ENCODE assay signal across 15 cellular contexts in the genomic region with DNA sequence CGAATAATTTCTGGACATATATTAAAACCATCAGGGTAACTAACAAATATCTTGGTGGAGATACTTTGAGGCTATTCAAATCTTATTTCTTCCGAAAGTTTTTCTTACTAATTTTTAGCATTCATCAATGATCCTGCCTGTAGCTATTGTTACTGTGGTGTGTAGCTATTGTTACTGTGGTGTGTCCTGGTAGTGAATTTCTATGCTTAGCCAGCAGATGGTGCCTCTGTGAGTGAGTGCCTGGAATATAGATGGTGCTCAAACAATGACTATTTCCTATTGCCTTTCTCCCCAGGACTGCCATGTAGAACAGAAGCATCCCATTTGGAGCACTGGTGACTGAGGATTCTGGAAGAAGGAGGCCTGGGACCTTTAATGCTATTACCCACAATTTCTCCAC.
A peak's percentile ranks its signal among the peaks of the same experiment; 100 is the strongest.
DNase-seq lines count a peak whose midpoint lies in the region; ATAC-seq and TF ChIP-seq lines count a peak whose summit lies in the region.
"Had no signal": no experiment of that assay in that cellular context is flagged by ENCODE, and none has a peak within 500 bp of the region (broad histone marks: within the 10 kb centered on the region; RNA-seq: fewer than 3 reads in every experiment).

No MANE protein-coding gene starts in this region.

- no peak overlapping the region for H3K27ac Mint-ChIP-seq in HFFc6
- H3K27ac Mint-ChIP-seq in activated T-cell treated with anti-CD3 and anti-CD28 coated beads, Interleukin-2, amount 50 U/mL, for 72 hours, result no peak overlapping the region
- no peak overlapping the region for H3K27ac Mint-ChIP-seq in activated T-helper 17 cell treated with anti-CD3 and anti-CD28 coated beads, Interleukin-2, amount 50 U/mL, for 72 hours
- H3K27ac Mint-ChIP-seq: activated naive CD8-positive, alpha-beta T cell treated with anti-CD3 and anti-CD28 coated beads, Interleukin-2, amount 10 ng/mL, durations not matched to agents 7 days and 5 days; naive B cell had no signal

- no peaks in the 10 kb centered on the region; the same call in 1 of the 2 replicates for H3K27me3 Mint-ChIP-seq in HFFc6 (ENCODE audit: insufficient read depth)
- H3K27me3 Mint-ChIP-seq in activated T-cell treated with anti-CD3 and anti-CD28 coated beads, Interleukin-2, amount 50 U/mL, for 72 hours (ENCODE audit: low read depth), result peaks cover 21% of the 10 kb centered on the region
- H3K27me3 Mint-ChIP-seq in activated T-helper 17 cell treated with anti-CD3 and anti-CD28 coated beads, Interleukin-2, amount 50 U/mL, for 72 hours, result peaks cover 17% of the 10 kb centered on the region

- H3K27ac ChIP-seq in RWPE2 (ENCODE audit: poor library complexity, severe bottlenecking), result no peak overlapping the region
- H3K27ac ChIP-seq: gastroesophageal sphincter, HL-60, suprapubic skin had no signal

- DNase-seq in ELR (ENCODE audit: low read depth) (peak; percentile 6), HFFc6 (no peak), RWPE2 (ENCODE audit: low spot score) (no peak), left lobe of liver (ENCODE audit: low spot score) (no peak), SKM-1 treated with dmso at 0.1 percent for 144 hours (lab: John Stamatoyannopoulos, UW; ENCODE audit: unreplicated experiment) (no peak)
- DNase-seq in activated T-cell treated with anti-CD3 and anti-CD28 coated beads, Interleukin-2, amount 50 U/mL, for 72 hours, result no peak
- DNase-seq: activated naive CD8-positive, alpha-beta T cell treated with anti-CD3 and anti-CD28 coated beads, Interleukin-2, amount 10 ng/mL, durations not matched to agents 7 days and 5 days; Calu3; naive B cell; NCI-H1105 treated with DMSO at 0.1 percent for 48 hours; T-helper 9 cell had no signal

- TF ChIP-seq CTCF in HFFc6 (IDR thresholded peaks at IDR 0.05) (peak; percentile 31; the same call in 1 of the 2 replicates), RWPE2 (IDR thresholded peaks at IDR 0.05; ENCODE audit: poor library complexity, severe bottlenecking) (peak; percentile 33)

- H3K4me3 Mint-ChIP-seq in HFFc6, result no peak overlapping the region
- no peak overlapping the region for H3K4me3 Mint-ChIP-seq in activated T-cell treated with anti-CD3 and anti-CD28 coated beads, Interleukin-2, amount 50 U/mL, for 72 hours
- no peak overlapping the region for H3K4me3 Mint-ChIP-seq in activated T-helper 17 cell treated with anti-CD3 and anti-CD28 coated beads, Interleukin-2, amount 50 U/mL, for 72 hours
- H3K4me3 Mint-ChIP-seq: activated naive CD8-positive, alpha-beta T cell treated with anti-CD3 and anti-CD28 coated beads, Interleukin-2, amount 10 ng/mL, durations not matched to agents 7 days and 5 days; naive B cell had no signal

- H3K36me3 Mint-ChIP-seq in HFFc6 (ENCODE audit: low read depth), result no peaks in the 10 kb centered on the region
- H3K36me3 Mint-ChIP-seq in activated T-cell treated with anti-CD3 and anti-CD28 coated beads, Interleukin-2, amount 50 U/mL, for 72 hours (ENCODE audit: insufficient read depth in 2 of 2), result no peaks in the 10 kb centered on the region
- no peaks in the 10 kb centered on the region for H3K36me3 Mint-ChIP-seq in activated T-helper 17 cell treated with anti-CD3 and anti-CD28 coated beads, Interleukin-2, amount 50 U/mL, for 72 hours (ENCODE audit: low read depth)
- H3K36me3 Mint-ChIP-seq: activated naive CD8-positive, alpha-beta T cell treated with anti-CD3 and anti-CD28 coated beads, Interleukin-2, amount 10 ng/mL, durations not matched to agents 7 days and 5 days had no signal

- no peaks in the 10 kb centered on the region for H3K36me3 ChIP-seq in RWPE2 (ENCODE audit: low read depth)
- H3K36me3 ChIP-seq: gastroesophageal sphincter, suprapubic skin had no signal

- ATAC-seq in RWPE2 (ENCODE audit: low read depth) (peak; percentile 45; the same call in 1 of the 3 replicates), left lobe of liver (peak; percentile 48)
- ATAC-seq in activated T-cell treated with anti-CD3 and anti-CD28 coated beads, Interleukin-2, amount 50 U/mL, for 72 hours (replicated peaks in 1 of 2), result no peak
- no peak for ATAC-seq in activated T-helper 17 cell treated with anti-CD3 and anti-CD28 coated beads, Interleukin-2, amount 50 U/mL, for 72 hours (replicated peaks)
- ATAC-seq: gastroesophageal sphincter had no signal

- no peaks in the 10 kb centered on the region for H3K4me1 ChIP-seq in RWPE2 (ENCODE audit: insufficient read depth, poor library complexity, severe bottlenecking)
- H3K4me1 ChIP-seq: gastroesophageal sphincter, suprapubic skin had no signal

- H3K9me3 ChIP-seq in RWPE2 (ENCODE audit: severe bottlenecking), result no peaks in the 10 kb centered on the region

- H3K4me3 ChIP-seq in RWPE2 (ENCODE audit: severe bottlenecking), result no peak overlapping the region
- H3K4me3 ChIP-seq: gastroesophageal sphincter, suprapubic skin had no signal

- H3K9me3 Mint-ChIP-seq in HFFc6, result 0 out of 2 replicates have a peak, but pooled peaks cover 3% of the 10 kb centered on the region
- H3K9me3 Mint-ChIP-seq in activated T-cell treated with anti-CD3 and anti-CD28 coated beads, Interleukin-2, amount 50 U/mL, for 72 hours, result peaks cover 0 to 2% of the 10 kb centered on the region in 2 donors
- no peaks in the 10 kb centered on the region for H3K9me3 Mint-ChIP-seq in activated T-helper 17 cell treated with anti-CD3 and anti-CD28 coated beads, Interleukin-2, amount 50 U/mL, for 72 hours

- H3K27me3 ChIP-seq in RWPE2 (ENCODE audit: insufficient read depth, poor library complexity, severe bottlenecking), result peaks cover 3% of the 10 kb centered on the region

- no peaks in the 10 kb centered on the region for H3K4me1 Mint-ChIP-seq in HFFc6 (ENCODE audit: low read depth)
- H3K4me1 Mint-ChIP-seq in activated T-cell treated with anti-CD3 and anti-CD28 coated beads, Interleukin-2, amount 50 U/mL, for 72 hours (ENCODE audit: low read depth), result no peaks in the 10 kb centered on the region
- no peaks in the 10 kb centered on the region for H3K4me1 Mint-ChIP-seq in activated T-helper 17 cell treated with anti-CD3 and anti-CD28 coated beads, Interleukin-2, amount 50 U/mL, for 72 hours
- H3K4me1 Mint-ChIP-seq: activated naive CD8-positive, alpha-beta T cell treated with anti-CD3 and anti-CD28 coated beads, Interleukin-2, amount 10 ng/mL, durations not matched to agents 7 days and 5 days; naive B cell had no signal

Comparison
In these comparisons a context has a peak if more than half of its experiments do, and no peak if none do; other contexts are left out.
1. ATAC-seq: peak in RWPE2 (single experiment) and left lobe of liver (single experiment); none in activated T-cell treated with anti-CD3 and anti-CD28 coated beads, Interleukin-2, amount 50 U/mL, for 72 hours (0 of 2) and activated T-helper 17 cell treated with anti-CD3 and anti-CD28 coated beads, Interleukin-2, amount 50 U/mL, for 72 hours (single experiment).